In genomic region chr7:97119747-97120146, GRCh38 we compare ENCODE assay signal across 14 cellular contexts. TPM values are rescaled to one million over a fixed set of nuclear protein-coding genes. Genes with fewer than 3 reads are reported as not detected.
A peak's percentile ranks its signal among the peaks of the same experiment; 100 is the strongest.
DNase-seq lines count a peak whose midpoint lies in the region; ATAC-seq and TF ChIP-seq lines count a peak whose summit lies in the region.
"Had no signal": no experiment of that assay in that cellular context is flagged by ENCODE, and none has a peak within 500 bp of the region (broad histone marks: within the 10 kb centered on the region; RNA-seq: fewer than 3 reads in every experiment).

No MANE protein-coding gene starts in this region.

- no peak for DNase-seq in activated CD4-positive, alpha-beta T cell treated with anti-CD3 and anti-CD28 coated beads, Interleukin-2, amount 10 ng/mL, durations not matched to agents 24 days and 14 days
- no peak for DNase-seq in activated CD4-positive, alpha-beta T cell treated with anti-CD3 and anti-CD28 coated beads for 4 hours
- DNase-seq in HFFc6 (no peak), OCI-M1 (lab: John Stamatoyannopoulos, UW) (no peak), erythroblast (lab: John Stamatoyannopoulos, UW) (no peak)
- no peak for DNase-seq in activated T-helper 2 cell treated with anti-CD3 and anti-CD28 coated beads, Interferon-gamma antibody, Interleukin-2, Interleukin-4, amounts not matched to agents 10 μg/mL and 5 μg/mL and 100 μg/mL, durations not matched to agents 14 hours and 24 hours and 36 hours (ENCODE audit: low spot score)
- DNase-seq: activated CD4-positive, alpha-beta T cell treated with anti-CD3 and anti-CD28 coated beads, Interleukin-2, amount 50 U/mL, for 4 hours; central memory CD4-positive, alpha-beta T cell; COR-L47; foreskin keratinocyte; NCI-H526; stimulated activated CD4-positive, alpha-beta T cell treated with anti-CD3 and anti-CD28 coated beads, Interleukin-2, amount 100 ng/mL, for 24 hours had no signal

- no peak for TF ChIP-seq POLR2A in erythroblast (IDR thresholded peaks at IDR 0.05; ENCODE audit: low read length)

- ATAC-seq in GM21367 (IDR thresholded peaks at IDR 0.05; ENCODE audit: unreplicated experiment), result no peak
- ATAC-seq: foreskin keratinocyte had no signal

- intact Hi-C loops in activated CD4-positive, alpha-beta T cell treated with anti-CD3 and anti-CD28 coated beads, Interleukin-2, amount 10 ng/mL, durations not matched to agents 24 days and 14 days (cut with micrococcal nuclease), result loop anchor here (5.0 kb wide), 1 partner anchor 642 kb away; no protein-coding TSS in a partner anchor
- intact Hi-C loops in activated T-helper 2 cell treated with anti-CD3 and anti-CD28 coated beads, Interferon-gamma antibody, Interleukin-2, Interleukin-4, amounts not matched to agents 10 μg/mL and 5 μg/mL and 100 μg/mL, durations not matched to agents 14 hours and 24 hours and 36 hours (cut with micrococcal nuclease), result loop anchor here (5.0 kb wide), 1 partner anchor 58 kb away; no protein-coding TSS in a partner anchor

- peaks cover 20% of the 10 kb centered on the region for H3K36me3 Mint-ChIP-seq in activated CD4-positive, alpha-beta T cell treated with anti-CD3 and anti-CD28 coated beads, Interleukin-2, amount 10 ng/mL, durations not matched to agents 24 days and 14 days (ENCODE audit: low read depth)
- H3K36me3 Mint-ChIP-seq in HFFc6 (ENCODE audit: low read depth) (peaks cover 4% of the 10 kb centered on the region; the same call in 1 of the 2 replicates), nephron (ENCODE audit: low read depth) (peaks cover 22% of the 10 kb centered on the region)
- peaks cover 40% of the 10 kb centered on the region for H3K36me3 Mint-ChIP-seq in activated T-helper 2 cell treated with anti-CD3 and anti-CD28 coated beads, Interferon-gamma antibody, Interleukin-2, Interleukin-4, amounts not matched to agents 10 μg/mL and 5 μg/mL and 100 μg/mL, durations not matched to agents 14 hours and 24 hours and 36 hours (ENCODE audit: low read depth)

- H3K4me3 Mint-ChIP-seq in activated CD4-positive, alpha-beta T cell treated with anti-CD3 and anti-CD28 coated beads, Interleukin-2, amount 10 ng/mL, durations not matched to agents 24 days and 14 days, result peak overlapping the region; percentile 39
- H3K4me3 Mint-ChIP-seq in HFFc6 (peak overlapping the region; percentile 12; the same call in 1 of the 2 replicates), nephron (peak overlapping the region; percentile 72 to 91 (median 73))
- H3K4me3 Mint-ChIP-seq in activated T-helper 2 cell treated with anti-CD3 and anti-CD28 coated beads, Interferon-gamma antibody, Interleukin-2, Interleukin-4, amounts not matched to agents 10 μg/mL and 5 μg/mL and 100 μg/mL, durations not matched to agents 14 hours and 24 hours and 36 hours (ENCODE audit: low read depth), result peak overlapping the region; percentile 64

- H3K27me3 Mint-ChIP-seq in activated CD4-positive, alpha-beta T cell treated with anti-CD3 and anti-CD28 coated beads, Interleukin-2, amount 10 ng/mL, durations not matched to agents 24 days and 14 days, result no peaks in the 10 kb centered on the region
- H3K27me3 Mint-ChIP-seq in HFFc6 (ENCODE audit: insufficient read depth), result no peaks in the 10 kb centered on the region; the same call in 1 of the 2 replicates
- no peaks in the 10 kb centered on the region for H3K27me3 Mint-ChIP-seq in activated T-helper 2 cell treated with anti-CD3 and anti-CD28 coated beads, Interferon-gamma antibody, Interleukin-2, Interleukin-4, amounts not matched to agents 10 μg/mL and 5 μg/mL and 100 μg/mL, durations not matched to agents 14 hours and 24 hours and 36 hours (ENCODE audit: low read depth)
- no peaks in the 10 kb centered on the region for H3K27me3 Mint-ChIP-seq in nephron (ENCODE audit: low read depth)

- H3K27ac Mint-ChIP-seq in activated CD4-positive, alpha-beta T cell treated with anti-CD3 and anti-CD28 coated beads, Interleukin-2, amount 10 ng/mL, durations not matched to agents 24 days and 14 days, result no peak overlapping the region
- H3K27ac Mint-ChIP-seq in HFFc6, result no peak overlapping the region
- no peak overlapping the region for H3K27ac Mint-ChIP-seq in activated T-helper 2 cell treated with anti-CD3 and anti-CD28 coated beads, Interferon-gamma antibody, Interleukin-2, Interleukin-4, amounts not matched to agents 10 μg/mL and 5 μg/mL and 100 μg/mL, durations not matched to agents 14 hours and 24 hours and 36 hours
- H3K27ac Mint-ChIP-seq in nephron, result no peak overlapping the region

- H3K4me1 Mint-ChIP-seq in activated CD4-positive, alpha-beta T cell treated with anti-CD3 and anti-CD28 coated beads, Interleukin-2, amount 10 ng/mL, durations not matched to agents 24 days and 14 days, result peaks cover 27% of the 10 kb centered on the region
- H3K4me1 Mint-ChIP-seq in HFFc6 (ENCODE audit: low read depth) (peaks cover 36% of the 10 kb centered on the region), nephron (peaks cover 37% of the 10 kb centered on the region)
- peaks cover 38% of the 10 kb centered on the region for H3K4me1 Mint-ChIP-seq in activated T-helper 2 cell treated with anti-CD3 and anti-CD28 coated beads, Interferon-gamma antibody, Interleukin-2, Interleukin-4, amounts not matched to agents 10 μg/mL and 5 μg/mL and 100 μg/mL, durations not matched to agents 14 hours and 24 hours and 36 hours (ENCODE audit: low read depth)

- H3K9me3 Mint-ChIP-seq in activated CD4-positive, alpha-beta T cell treated with anti-CD3 and anti-CD28 coated beads, Interleukin-2, amount 10 ng/mL, durations not matched to agents 24 days and 14 days, result peaks cover 14% of the 10 kb centered on the region
- H3K9me3 Mint-ChIP-seq in HFFc6, result no peaks in the 10 kb centered on the region
- H3K9me3 Mint-ChIP-seq in activated T-helper 2 cell treated with anti-CD3 and anti-CD28 coated beads, Interferon-gamma antibody, Interleukin-2, Interleukin-4, amounts not matched to agents 10 μg/mL and 5 μg/mL and 100 μg/mL, durations not matched to agents 14 hours and 24 hours and 36 hours, result peaks cover 20% of the 10 kb centered on the region
- H3K9me3 Mint-ChIP-seq in nephron, result peaks cover 10% of the 10 kb centered on the region

- TF ChIP-seq CTCF in HFFc6 (IDR thresholded peaks at IDR 0.05), result no peak
- TF ChIP-seq CTCF in nephron (IDR thresholded peaks at IDR 0.05; ENCODE audit: unreplicated experiment in 3 of 3), result no peak

RNA-seq across cellular contexts. Expression of gene SDHAF3, which starts 2.2 kb away (rescaled TPM):
- total RNA-seq in activated CD4-positive, alpha-beta T cell treated with anti-CD3 and anti-CD28 coated beads, Interleukin-2, amount 10 ng/mL, durations not matched to agents 24 days and 14 days, result 24.9 and 27.8 TPM in 2 replicates
- total RNA-seq in HFFc6 (2021; fragmentation: NEBNext Ultra II Directional; extraction: Animal tissue kit (Norgen Biotek cat#: 25700)), result 10 to 100 TPM; 10.9 to 17.9 (median 14.8) TPM
- 23.7 and 26.9 TPM in 2 replicates for total RNA-seq in activated T-helper 2 cell treated with anti-CD3 and anti-CD28 coated beads, Interferon-gamma antibody, Interleukin-2, Interleukin-4, amounts not matched to agents 10 μg/mL and 5 μg/mL and 100 μg/mL, durations not matched to agents 14 hours and 24 hours and 36 hours

Comparison
In these comparisons a context has a peak if more than half of its experiments do, and no peak if none do; other contexts are left out.
1. H3K4me3 Mint-ChIP-seq: peak in every context shown above with its lines; median percentile 73 in nephron; 64 in activated T-helper 2 cell treated with anti-CD3 and anti-CD28 coated beads, Interferon-gamma antibody, Interleukin-2, Interleukin-4, amounts not matched to agents 10 μg/mL and 5 μg/mL and 100 μg/mL, durations not matched to agents 14 hours and 24 hours and 36 hours; 39 in activated CD4-positive, alpha-beta T cell treated with anti-CD3 and anti-CD28 coated beads, Interleukin-2, amount 10 ng/mL, durations not matched to agents 24 days and 14 days; 12 in HFFc6.